Comparison of ENCODE assay signal across 24 cellular contexts in the genomic region with DNA sequence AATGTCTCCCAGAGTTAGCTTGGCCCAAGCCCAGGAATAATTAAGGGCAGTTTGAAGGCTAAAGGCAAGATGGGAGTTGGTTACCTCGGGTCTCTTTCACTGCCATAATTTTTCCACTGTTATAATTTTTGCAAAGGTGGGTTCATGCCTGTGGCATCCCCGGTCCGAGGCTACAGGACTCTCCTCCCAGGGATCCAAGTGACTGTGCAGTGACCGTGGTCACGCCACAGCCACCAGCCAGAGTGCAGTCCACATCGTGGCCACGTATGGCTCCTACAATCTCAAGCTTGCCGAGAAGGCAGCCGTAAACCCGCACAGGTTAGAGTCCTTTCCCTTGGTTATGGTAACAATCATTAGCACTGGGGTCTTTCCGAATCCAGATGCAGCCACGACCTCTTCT. TPM values are rescaled to one million over a fixed set of nuclear protein-coding genes. Genes with fewer than 3 reads are reported as not detected.
A peak's percentile ranks its signal among the peaks of the same experiment; 100 is the strongest.
DNase-seq lines count a peak whose midpoint lies in the region; ATAC-seq and TF ChIP-seq lines count a peak whose summit lies in the region.
"Had no signal": no experiment of that assay in that cellular context is flagged by ENCODE, and none has a peak within 500 bp of the region (broad histone marks: within the 10 kb centered on the region; RNA-seq: fewer than 3 reads in every experiment).

No MANE protein-coding gene starts in this region.

- no peaks in the 10 kb centered on the region for H3K4me1 Mint-ChIP-seq in CD14-positive monocyte
- H3K4me1 Mint-ChIP-seq in chondrocyte (ENCODE audit: low read depth): peaks cover 16% of the 10 kb centered on the region

- WGBS in spleen, 5 donors: 84 to 94% (median 89%) methylated on average over 12 of the region's 12 CpGs

- H3K9me3 Mint-ChIP-seq in CD14-positive monocyte (peaks cover 0 to 2% (median 0%) of the 10 kb centered on the region in 7 donors), chondrocyte (ENCODE audit: low read depth) (peaks cover 3% of the 10 kb centered on the region)
- H3K9me3 Mint-ChIP-seq: H9, HFFc6 had no signal

- intact Hi-C loops in CD14-positive monocyte (cut with micrococcal nuclease): no loop called here
- intact Hi-C loops in mucosa of descending colon (cut with DNase I, micrococcal nuclease): loop anchor here in 1 of 2 donors (10.0 kb wide), 1 partner anchor 122 kb away; no protein-coding TSS in a partner anchor
- intact Hi-C loops in spleen (cut with DNase I; ENCODE audit: low total_unique reads): no loop called here

- H3K27ac Mint-ChIP-seq in CD14-positive monocyte (no peak overlapping the region), chondrocyte (ENCODE audit: unreplicated experiment) (no peak overlapping the region)
- H3K27ac Mint-ChIP-seq: H9, HFFc6 had no signal

- DNase-seq in CD14-positive monocyte (ENCODE audit: low spot score) (peak; percentile 37), chondrocyte (ENCODE audit: low spot score) (peak; percentile 52), mucosa of descending colon (peak in 2 of 3 donors; percentile 26 to 48), spleen (peak; percentile 36), NCI-H2227 treated with DMSO at 0.1 percent for 48 hours (lab: John Stamatoyannopoulos, UW) (no peak)
- DNase-seq: ACHN; C1 segment of cervical spinal cord; CD8-positive, alpha-beta memory T cell; EL; GF-D8; GM23248; H9; HFFc6; MG63; NCI-H1417; NCI-H1694 treated with DMSO at 0.1 percent for 48 hours; NCI-H2081 treated with DMSO at 0.1 percent for 48 hours; NCI-H2171 treated with DMSO at 0.1 percent for 48 hours; NCI-H446; NCI-H526; SHP77 treated with DMSO at 0.1 percent for 48 hours had no signal

- H3K36me3 Mint-ChIP-seq in CD14-positive monocyte (no peaks in the 10 kb centered on the region), chondrocyte (ENCODE audit: low read depth) (no peaks in the 10 kb centered on the region)
- H3K36me3 Mint-ChIP-seq: CD8-positive, alpha-beta memory T cell had no signal

- no peaks in the 10 kb centered on the region for H3K36me3 ChIP-seq in mucosa of descending colon (ENCODE audit: low read depth)
- no peaks in the 10 kb centered on the region for H3K36me3 ChIP-seq in spleen
- H3K36me3 ChIP-seq: MG63 had no signal

- peaks cover 15 to 49% (median 22%) of the 10 kb centered on the region in 3 donors for H3K27me3 Mint-ChIP-seq in CD14-positive monocyte (ENCODE audit: low read depth in 3 of 3)
- H3K27me3 Mint-ChIP-seq in chondrocyte (ENCODE audit: low read depth): no peaks in the 10 kb centered on the region

- peaks cover 0 to 45% (median 0%) of the 10 kb centered on the region in 7 donors for H3K27me3 ChIP-seq in spleen (replicated peaks in 1 of 7)
- H3K27me3 ChIP-seq: MG63 had no signal

- TF ChIP-seq POLR2A in spleen (IDR thresholded peaks at IDR 0.05): no peak

- H3K9me3 ChIP-seq in mucosa of descending colon (no peaks in the 10 kb centered on the region), spleen (no peaks in the 10 kb centered on the region)
- H3K9me3 ChIP-seq: MG63 had no signal

- no peak for TF ChIP-seq CTCF in CD14-positive monocyte (IDR thresholded peaks at IDR 0.05)
- TF ChIP-seq CTCF in chondrocyte (IDR thresholded peaks at IDR 0.05): no peak
- TF ChIP-seq CTCF in mucosa of descending colon (IDR thresholded peaks at IDR 0.05): no peak
- TF ChIP-seq CTCF in spleen (IDR thresholded peaks at IDR 0.05 in 8 of 11, conservative IDR thresholded peaks at IDR 0.05 in 3 of 11): no peak

- no peak overlapping the region for H3K27ac ChIP-seq in spleen
- H3K27ac ChIP-seq: GM23248, SK-N-MC had no signal

- peak; percentile 17 for ATAC-seq in mucosa of descending colon
- ATAC-seq in HG02973 (IDR thresholded peaks at IDR 0.05; ENCODE audit: unreplicated experiment): no peak
- ATAC-seq in GM18909 (IDR thresholded peaks at IDR 0.05; ENCODE audit: poor library complexity, unreplicated experiment): no peak

- no peak overlapping the region for H3K4me3 Mint-ChIP-seq in CD14-positive monocyte
- H3K4me3 Mint-ChIP-seq in chondrocyte (ENCODE audit: unreplicated experiment): no peak overlapping the region
- H3K4me3 Mint-ChIP-seq: CD8-positive, alpha-beta memory T cell; H9; HFFc6 had no signal

- no peak overlapping the region for H3K4me3 ChIP-seq in mucosa of descending colon
- no peak overlapping the region for H3K4me3 ChIP-seq in spleen
- H3K4me3 ChIP-seq: GM23248, MG63, SK-N-MC had no signal

- H3K4me1 ChIP-seq in mucosa of descending colon (ENCODE audit: low read depth) (peaks cover 8% of the 10 kb centered on the region), spleen (peaks cover 0 to 16% (median 0%) of the 10 kb centered on the region in 6 donors)

RNA-seq across cellular contexts. Expression of gene C13orf46, which starts 36.8 kb away (rescaled TPM):
- under 1 TPM in 1 of 2 donors, not detected in 1; 0.05 TPM for polyA plus RNA-seq in CD14-positive monocyte
- 1.7 to 2.2 TPM (median 2.0 TPM) in 3 replicates for total RNA-seq in chondrocyte
- 1 to 10 TPM; 1.3 to 1.8 (median 1.6) TPM for total RNA-seq in mucosa of descending colon
- 1 to 10 TPM in 5 of 7 donors, under 1 TPM in 2; 0.83 to 4.2 (median 2.6) TPM for total RNA-seq in spleen
- under 1 TPM; 0.09 to 0.70 (median 0.13) TPM for polyA plus RNA-seq in spleen
- total RNA-seq: GM23248 had no signal
